In genomic region chr9:4284925-4285324, GRCh38 we compare ENCODE assay signal across 26 cellular contexts.
"Had no signal": no experiment of that assay in that cellular context is flagged by ENCODE, and none has a peak within 500 bp of the region (broad histone marks: within the 10 kb centered on the region; RNA-seq: fewer than 3 reads in every experiment).

No MANE protein-coding gene starts in this region.

- H3K9me3 ChIP-seq: colonic mucosa, esophagus muscularis mucosa, esophagus squamous epithelium, gastrocnemius medialis, gastroesophageal sphincter, heart left ventricle, heart right ventricle had no signal

- H3K27me3 ChIP-seq: colonic mucosa, dorsolateral prefrontal cortex, esophagus muscularis mucosa, esophagus squamous epithelium, foreskin keratinocyte, gastrocnemius medialis, gastroesophageal sphincter, heart left ventricle, heart right ventricle had no signal

- H3K27ac ChIP-seq: colonic mucosa, coronary artery, dorsolateral prefrontal cortex, epithelial cell of prostate, esophagus muscularis mucosa, esophagus squamous epithelium, foreskin keratinocyte, gastrocnemius medialis, gastroesophageal sphincter, heart left ventricle, heart right ventricle had no signal

- DNase-seq: colonic mucosa; cortex of kidney; dermis blood vessel endothelial cell; dorsolateral prefrontal cortex; effector CD4-positive, alpha-beta T cell; effector CD8-positive, alpha-beta T cell; effector memory CD4-positive, alpha-beta T cell; effector memory CD8-positive, alpha-beta T cell; endodermal cell; erythroblast; esophagus squamous epithelium; foreskin keratinocyte; foreskin melanocyte; gastrocnemius medialis; glutamatergic neuron; head of caudate nucleus; heart left ventricle; heart right ventricle had no signal

- FAIRE-seq: colon, endothelial cell of umbilical vein, frontal cortex had no signal

- H3K36me3 ChIP-seq: colonic mucosa, esophagus squamous epithelium, gastrocnemius medialis had no signal

- ATAC-seq: effector memory CD8-positive, alpha-beta T cell; esophagus mucosa; foreskin keratinocyte; gastrocnemius medialis; gastroesophageal sphincter; heart left ventricle; heart right ventricle had no signal

- H3K4me1 ChIP-seq: colonic mucosa, esophagus muscularis mucosa, esophagus squamous epithelium, gastroesophageal sphincter, heart left ventricle, heart right ventricle had no signal

- H3K4me3 ChIP-seq: colonic mucosa, coronary artery, dorsolateral prefrontal cortex, esophagus muscularis mucosa, esophagus squamous epithelium, gastrocnemius medialis, gastroesophageal sphincter, heart left ventricle, heart right ventricle had no signal
